Comparison of ENCODE assay signal across 9 cellular contexts in genomic region chr11:43738600-43739409, GRCh38. TPM values are rescaled to one million over a fixed set of nuclear protein-coding genes. Genes with fewer than 3 reads are reported as not detected.
DNase-seq lines count a peak whose midpoint lies in the region; ATAC-seq and TF ChIP-seq lines count a peak whose summit lies in the region.
"Had no signal": no experiment of that assay in that cellular context is flagged by ENCODE, and none has a peak within 500 bp of the region (broad histone marks: within the 10 kb centered on the region; RNA-seq: fewer than 3 reads in every experiment).

No MANE protein-coding gene starts in this region.

- no peak for ATAC-seq in HG03439 (IDR thresholded peaks at IDR 0.05; ENCODE audit: unreplicated experiment)
- ATAC-seq in activated T-cell treated with anti-CD3 and anti-CD28 coated beads, Interleukin-2, amount 50 U/mL, for 4 hours: no peak
- ATAC-seq in HG02571 (IDR thresholded peaks at IDR 0.05; ENCODE audit: unreplicated experiment): no peak

- H3K27ac ChIP-seq in fibroblast of lung (ENCODE audit: insufficient read depth, low read length): no peak overlapping the region

- TF ChIP-seq CTCF in fibroblast of lung (conservative IDR thresholded peaks at IDR 0.05 in 1 of 2, IDR thresholded peaks at IDR 0.05 in 1 of 2; ENCODE audit: low read depth in 1 of 2, low read length in 2 of 2) (no peak), retinal pigment epithelial cell (conservative IDR thresholded peaks at IDR 0.05; ENCODE audit: low read depth, low read length) (no peak)

- H3K4me3 ChIP-seq in HAP-1: no peak overlapping the region
- H3K4me3 ChIP-seq in fibroblast of lung (replicated peaks in 1 of 4; ENCODE audit: control extremely low read depth in 1 of 4, insufficient read depth in 1 of 4, low read depth in 3 of 4, low read length in 4 of 4): peak overlapping the region in 1 of 4 experiments; percentile 35
- no peak overlapping the region for H3K4me3 ChIP-seq in retinal pigment epithelial cell (ENCODE audit: low read length)

- H2AFZ ChIP-seq in fibroblast of lung (ENCODE audit: low read length): no peak overlapping the region

- H3K27ac Mint-ChIP-seq in activated CD4-positive, alpha-beta T cell treated with anti-CD3 and anti-CD28 coated beads, Interleukin-2, amount 10 ng/mL, durations not matched to agents 7 days and 5 days: no peak overlapping the region

- H3K36me3 ChIP-seq in HAP-1 (replicated peaks) (0 out of 2 replicates have a peak, but pooled peaks cover 6% of the 10 kb centered on the region), fibroblast of lung (ENCODE audit: control insufficient read depth, insufficient read depth, low read length) (peaks cover 4% of the 10 kb centered on the region)

- in situ Hi-C loops in HAP-1 (cut with MboI; ENCODE audit: low sequenced_read_pairs): no loop called here

- H3K27me3 ChIP-seq in HAP-1 (ENCODE audit: low read depth) (no peaks in the 10 kb centered on the region), fibroblast of lung (ENCODE audit: control insufficient read depth, insufficient read depth, low read length) (no peaks in the 10 kb centered on the region)

- H3K4me2 ChIP-seq in fibroblast of lung (ENCODE audit: extremely low read depth, insufficient read depth, low read length): peak overlapping the region; percentile 63

- H3K9ac ChIP-seq in fibroblast of lung (ENCODE audit: insufficient read depth, low read length): no peak overlapping the region

- H4K20me1 ChIP-seq in fibroblast of lung (ENCODE audit: control insufficient read depth, extremely low read depth, insufficient read depth, low read length): no peaks in the 10 kb centered on the region

- H3K4me3 Mint-ChIP-seq in activated CD4-positive, alpha-beta T cell treated with anti-CD3 and anti-CD28 coated beads, Interleukin-2, amount 10 ng/mL, durations not matched to agents 7 days and 5 days: no peak overlapping the region
- no peak overlapping the region for H3K4me3 Mint-ChIP-seq in activated T-cell treated with anti-CD3 and anti-CD28 coated beads, Interleukin-2, amount 50 U/mL, for 4 hours

- H3K4me1 ChIP-seq in HAP-1: peaks cover 37% of the 10 kb centered on the region
- H3K4me1 ChIP-seq in fibroblast of lung (ENCODE audit: control insufficient read depth, extremely low read depth, insufficient read depth, low read length): peaks cover 7% of the 10 kb centered on the region

- peaks cover 3% of the 10 kb centered on the region for H3K79me2 ChIP-seq in fibroblast of lung (ENCODE audit: control insufficient read depth, insufficient read depth, low read length)

- no peaks in the 10 kb centered on the region for H3K9me3 ChIP-seq in HAP-1
- H3K9me3 ChIP-seq in fibroblast of lung (ENCODE audit: control insufficient read depth, insufficient read depth, low read depth, low read length): no peaks in the 10 kb centered on the region

- peaks cover 10% of the 10 kb centered on the region for H3K9me3 Mint-ChIP-seq in activated CD4-positive, alpha-beta T cell treated with anti-CD3 and anti-CD28 coated beads, Interleukin-2, amount 10 ng/mL, durations not matched to agents 7 days and 5 days
- peaks cover 18% of the 10 kb centered on the region for H3K9me3 Mint-ChIP-seq in activated T-cell treated with anti-CD3 and anti-CD28 coated beads, Interleukin-2, amount 50 U/mL, for 4 hours

- H3K36me3 Mint-ChIP-seq in activated CD4-positive, alpha-beta T cell treated with anti-CD3 and anti-CD28 coated beads, Interleukin-2, amount 10 ng/mL, durations not matched to agents 7 days and 5 days (ENCODE audit: low read depth): peaks cover 28% of the 10 kb centered on the region
- H3K36me3 Mint-ChIP-seq in activated T-cell treated with anti-CD3 and anti-CD28 coated beads, Interleukin-2, amount 50 U/mL, for 4 hours (ENCODE audit: insufficient read depth): peaks cover 51% of the 10 kb centered on the region

- CTCF ChIA-PET in activated CD4-positive, alpha-beta T cell treated with anti-CD3 and anti-CD28 coated beads, Interleukin-2, amount 10 ng/mL, durations not matched to agents 7 days and 5 days (lab: Charles Lee): no interaction called here

- no peaks in the 10 kb centered on the region for H3K27me3 Mint-ChIP-seq in activated CD4-positive, alpha-beta T cell treated with anti-CD3 and anti-CD28 coated beads, Interleukin-2, amount 10 ng/mL, durations not matched to agents 7 days and 5 days
- no peaks in the 10 kb centered on the region for H3K27me3 Mint-ChIP-seq in activated T-cell treated with anti-CD3 and anti-CD28 coated beads, Interleukin-2, amount 50 U/mL, for 4 hours (ENCODE audit: low read depth)

- DNase-seq in HAP-1 (ENCODE audit: low spot score in 2 of 2) (peak; percentile 28 to 36), OCI-M1 (lab: John Stamatoyannopoulos, UW) (peak; percentile 91), fibroblast of lung (ENCODE audit: low read depth in 2 of 2) (peak; percentile 89 to 91), retinal pigment epithelial cell (ENCODE audit: low read depth) (peak; percentile 48)
- no peak for DNase-seq in activated CD4-positive, alpha-beta T cell treated with anti-CD3 and anti-CD28 coated beads, Interleukin-2, amount 10 ng/mL, durations not matched to agents 7 days and 5 days
- DNase-seq in activated T-cell treated with anti-CD3 and anti-CD28 coated beads, Interleukin-2, amount 50 U/mL, for 4 hours: no peak
- DNase-seq: cortex of kidney had no signal

- POLR2A ChIA-PET in activated CD4-positive, alpha-beta T cell treated with anti-CD3 and anti-CD28 coated beads, Interleukin-2, amount 10 ng/mL, durations not matched to agents 7 days and 5 days (lab: Charles Lee): no interaction called here

- H3K4me1 Mint-ChIP-seq in activated CD4-positive, alpha-beta T cell treated with anti-CD3 and anti-CD28 coated beads, Interleukin-2, amount 10 ng/mL, durations not matched to agents 7 days and 5 days: peaks cover 7% of the 10 kb centered on the region
- H3K4me1 Mint-ChIP-seq in activated T-cell treated with anti-CD3 and anti-CD28 coated beads, Interleukin-2, amount 50 U/mL, for 4 hours (ENCODE audit: low read depth): peaks cover 7% of the 10 kb centered on the region

RNA-seq across cellular contexts. Expression of gene HSD17B12, which starts 58.3 kb away (rescaled TPM):
- total RNA-seq in fibroblast of lung: 54.2 and 122 TPM in 2 replicates
- 86.7 and 95.4 TPM in 2 replicates for polyA plus RNA-seq in fibroblast of lung
- 63.1 and 67.4 TPM in 2 replicates for polyA plus RNA-seq in fibroblast of lung (2012)
- polyA minus RNA-seq in fibroblast of lung (ENCODE audit: low replicate concordance): 44.9 and 58.1 TPM in 2 replicates
- 10 to 100 TPM; 39.9 to 53.9 TPM for total RNA-seq in activated CD4-positive, alpha-beta T cell treated with anti-CD3 and anti-CD28 coated beads, Interleukin-2, amount 10 ng/mL, durations not matched to agents 7 days and 5 days
- total RNA-seq in activated T-cell treated with anti-CD3 and anti-CD28 coated beads, Interleukin-2, amount 50 U/mL, for 4 hours: 10 to 100 TPM; 41.3 to 47.6 (median 47.4) TPM

Comparison
In these comparisons a context has a peak if more than half of its experiments do, and no peak if none do; other contexts are left out.
1. DNase-seq: peak in HAP-1 (2 of 2), OCI-M1 (single experiment), fibroblast of lung (2 of 2) and retinal pigment epithelial cell (single experiment); none in activated CD4-positive, alpha-beta T cell treated with anti-CD3 and anti-CD28 coated beads, Interleukin-2, amount 10 ng/mL, durations not matched to agents 7 days and 5 days (single experiment) and activated T-cell treated with anti-CD3 and anti-CD28 coated beads, Interleukin-2, amount 50 U/mL, for 4 hours (single experiment).